ENCODE assay signal across 8 cellular contexts in genomic region chr3:39383190-39383912, GRCh38. TPM values are rescaled to one million over a fixed set of nuclear protein-coding genes. Genes with fewer than 3 reads are reported as not detected.
DNase-seq lines count a peak whose midpoint lies in the region; ATAC-seq lines count a peak whose summit lies in the region.

Gene SLC25A38, plus strand, starts transcription at chr3:39383370. Its CDS starts 355 bp downstream, at chr3:39383725.

- DNase-seq in activated gamma-delta T cell treated with Interleukin-2 at 50 U/mL for 16 hours = peak; percentile 72
- no peak for DNase-seq in activated gamma-delta T cell (lab: John Stamatoyannopoulos, UW)
- DNase-seq in T-helper 9 cell = peak; percentile 66
- DNase-seq in cerebellum (ENCODE audit: low spot score) = peak; percentile 87
- DNase-seq in left lobe of liver (ENCODE audit: low spot score) = peak; percentile 87
- DNase-seq in stimulated activated CD4-positive, alpha-beta T cell treated with anti-CD3 and anti-CD28 coated beads, Interleukin-4, amount 100 ng/mL, for 1 hour = peak; percentile 79
- DNase-seq in NCI-H146 treated with DMSO at 0.1 percent for 48 hours (lab: John Stamatoyannopoulos, UW; ENCODE audit: unreplicated experiment) = no peak

- peak; percentile 77 for ATAC-seq in HG03175 (IDR thresholded peaks at IDR 0.05; ENCODE audit: unreplicated experiment)
- peak; percentile 63 for ATAC-seq in left lobe of liver

RNA-seq across cellular contexts. Expression of gene SLC25A38, which starts in this region (rescaled TPM):
- total RNA-seq in cerebellum (11.4 TPM), left lobe of liver (28.9 TPM)

Comparison
In these comparisons a context has a peak if more than half of its experiments do, and no peak if none do; other contexts are left out.
1. DNase-seq: peak in activated gamma-delta T cell treated with Interleukin-2 at 50 U/mL for 16 hours (single experiment), T-helper 9 cell (single experiment), cerebellum (single experiment), left lobe of liver (single experiment) and stimulated activated CD4-positive, alpha-beta T cell treated with anti-CD3 and anti-CD28 coated beads, Interleukin-4, amount 100 ng/mL, for 1 hour (single experiment); none in activated gamma-delta T cell (single experiment) and NCI-H146 treated with DMSO at 0.1 percent for 48 hours (single experiment).